In the genomic region with DNA sequence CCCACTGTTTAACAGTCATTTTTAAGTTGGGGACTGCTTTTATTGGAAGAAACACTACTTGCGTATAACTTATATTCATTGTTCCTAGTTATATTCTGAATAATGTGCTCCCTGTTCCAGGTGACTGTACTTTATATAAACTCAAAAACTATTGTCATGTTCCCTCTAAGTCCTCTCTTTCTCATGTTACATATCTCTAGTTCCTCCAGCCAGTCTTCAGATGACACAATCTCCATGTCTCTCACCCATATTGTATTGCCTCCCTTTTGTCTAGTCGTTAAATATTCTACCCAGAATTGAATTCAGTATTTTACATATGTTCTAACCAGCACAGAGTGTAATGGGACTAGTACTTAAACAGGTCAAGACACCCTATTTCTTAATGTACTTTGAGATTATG, we compare ENCODE assay signal across 29 cellular contexts.
"Had no signal": no experiment of that assay in that cellular context is flagged by ENCODE, and none has a peak within 500 bp of the region (broad histone marks: within the 10 kb centered on the region; RNA-seq: fewer than 3 reads in every experiment).

No MANE protein-coding gene starts in this region.

- H3K9me3 ChIP-seq: esophagus muscularis mucosa, heart right ventricle, left lung, prostate gland, right atrium auricular region, suprapubic skin, transverse colon, upper lobe of right lung, uterus had no signal

- H3K27me3 ChIP-seq: esophagus muscularis mucosa, foreskin keratinocyte, heart right ventricle, left lung, neural progenitor cell, right atrium auricular region, suprapubic skin, transverse colon, upper lobe of right lung, uterus had no signal

- H3K4me3 ChIP-seq: esophagus muscularis mucosa, heart right ventricle, left lung, neural progenitor cell, prostate gland, right atrium auricular region, smooth muscle cell, suprapubic skin, transverse colon, upper lobe of right lung, uterus had no signal

- ATAC-seq: foreskin keratinocyte; heart right ventricle; left cardiac atrium; left lung; naive thymus-derived CD4-positive, alpha-beta T cell; sciatic nerve; stimulated activated naive CD8-positive, alpha-beta T cell treated with anti-CD3 and anti-CD28 coated beads, Interleukin-15, amount 100 ng/mL, for 72 hours; upper lobe of right lung had no signal

- H3K4me3 Mint-ChIP-seq: nephron; neural progenitor cell; stimulated activated naive CD8-positive, alpha-beta T cell treated with anti-CD3 and anti-CD28 coated beads, Interleukin-15, amount 100 ng/mL, for 72 hours had no signal

- H3K4me1 Mint-ChIP-seq: neural progenitor cell had no signal

- H3K27me3 Mint-ChIP-seq: naive thymus-derived CD4-positive, alpha-beta T cell; stimulated activated naive CD8-positive, alpha-beta T cell treated with anti-CD3 and anti-CD28 coated beads, Interleukin-15, amount 100 ng/mL, for 72 hours had no signal

- H3K27ac Mint-ChIP-seq: naive thymus-derived CD4-positive, alpha-beta T cell; nephron; neural progenitor cell; stimulated activated naive CD8-positive, alpha-beta T cell treated with anti-CD3 and anti-CD28 coated beads, Interleukin-15, amount 100 ng/mL, for 72 hours had no signal

- H3K36me3 Mint-ChIP-seq: neural progenitor cell had no signal

- H3K27ac ChIP-seq: esophagus muscularis mucosa, foreskin keratinocyte, heart right ventricle, left lung, neural progenitor cell, prostate gland, right atrium auricular region, suprapubic skin, transverse colon, upper lobe of right lung, uterus had no signal

- DNase-seq: dermis blood vessel endothelial cell; effector memory CD4-positive, alpha-beta T cell; foreskin keratinocyte; glutamatergic neuron; heart right ventricle; hippocampal formation; left cardiac atrium; left lung; mesenchymal stem cell; midbrain; naive thymus-derived CD4-positive, alpha-beta T cell; nucleus accumbens; stimulated activated CD4-positive, alpha-beta T cell treated with anti-CD3 and anti-CD28 coated beads, Interleukin-12 subunit alpha, Interleukin-12 subunit beta, amount 100 ng/mL, for 4 hours; stimulated activated CD4-positive, alpha-beta T cell treated with anti-CD3 and anti-CD28 coated beads, Interleukin-1b, Interleukin-23, amount 100 ng/mL, for 48 hours; stimulated activated CD4-positive, alpha-beta T cell treated with anti-CD3 and anti-CD28 coated beads, Interleukin-4, amount 100 ng/mL, for 1 hour; stimulated activated CD8-positive, alpha-beta memory T cell treated with anti-CD3 and anti-CD28 coated beads, Interleukin-4, amount 100 ng/mL, for 48 hours; stimulated activated naive CD4-positive, alpha-beta T cell; stimulated activated naive CD8-positive, alpha-beta T cell treated with anti-CD3 and anti-CD28 coated beads, Interleukin-15, amount 100 ng/mL, for 72 hours; transverse colon; upper lobe of right lung; uterus had no signal

- H3K36me3 ChIP-seq: left lung, neural progenitor cell, prostate gland, right atrium auricular region, transverse colon, uterus had no signal

- H3K4me1 ChIP-seq: neural progenitor cell, prostate gland, suprapubic skin, uterus had no signal
